In the genomic region with DNA sequence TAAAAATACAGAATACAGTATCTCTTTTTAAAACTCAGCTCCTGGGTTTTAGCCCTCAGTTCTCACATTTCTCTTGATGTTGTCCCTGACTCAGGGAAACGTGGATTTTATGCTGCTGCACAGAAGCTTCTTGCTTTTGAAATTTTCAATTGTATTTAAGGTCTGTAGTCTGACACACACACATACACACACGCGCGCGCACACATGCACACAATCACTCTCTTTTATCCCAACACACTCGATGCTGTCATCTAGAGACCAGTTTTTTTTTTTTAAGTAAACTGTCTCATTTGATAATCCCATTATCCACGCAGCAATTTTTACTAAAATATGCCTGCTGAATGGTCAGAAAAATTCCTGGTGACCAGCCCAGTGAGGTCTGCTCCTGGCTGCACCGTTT, we compare ENCODE assay signal across 15 cellular contexts.
A peak's percentile ranks its signal among the peaks of the same experiment; 100 is the strongest.
DNase-seq lines count a peak whose midpoint lies in the region; ATAC-seq and TF ChIP-seq lines count a peak whose summit lies in the region.
"Had no signal": no experiment of that assay in that cellular context is flagged by ENCODE, and none has a peak within 500 bp of the region (broad histone marks: within the 10 kb centered on the region; RNA-seq: fewer than 3 reads in every experiment).

No MANE protein-coding gene starts in this region.

- peaks cover 45% of the 10 kb centered on the region for H3K36me3 Mint-ChIP-seq in CD4-positive, CD25-positive, alpha-beta regulatory T cell
- H3K36me3 Mint-ChIP-seq in effector memory CD8-positive, alpha-beta T cell (ENCODE audit: insufficient read depth) = peaks cover 54% of the 10 kb centered on the region
- peaks cover 7 to 35% (median 11%) of the 10 kb centered on the region in 5 donors for H3K36me3 Mint-ChIP-seq in naive thymus-derived CD4-positive, alpha-beta T cell

- peaks cover 18 to 41% (median 27%) of the 10 kb centered on the region in 4 donors for H3K4me1 Mint-ChIP-seq in CD4-positive, CD25-positive, alpha-beta regulatory T cell
- peaks cover 8 to 19% of the 10 kb centered on the region in 2 donors for H3K4me1 Mint-ChIP-seq in effector memory CD8-positive, alpha-beta T cell (ENCODE audit: low read depth in 2 of 2)
- H3K4me1 Mint-ChIP-seq in naive thymus-derived CD4-positive, alpha-beta T cell = peaks cover 9 to 51% (median 32%) of the 10 kb centered on the region in 7 donors

- H3K36me3 ChIP-seq in CD4-positive, CD25-positive, alpha-beta regulatory T cell (ENCODE audit: control insufficient read depth, insufficient read depth, low read length) = peaks cover 37% of the 10 kb centered on the region
- H3K36me3 ChIP-seq in naive thymus-derived CD4-positive, alpha-beta T cell (ENCODE audit: control insufficient read depth in 2 of 3, insufficient read depth in 3 of 3, low read length in 3 of 3) = peaks cover 0 to 23% (median 0%) of the 10 kb centered on the region in 3 experiments

- no peaks in the 10 kb centered on the region for H3K27me3 Mint-ChIP-seq in CD4-positive, CD25-positive, alpha-beta regulatory T cell
- H3K27me3 Mint-ChIP-seq in effector memory CD8-positive, alpha-beta T cell = no peaks in the 10 kb centered on the region
- no peaks in the 10 kb centered on the region for H3K27me3 Mint-ChIP-seq in naive thymus-derived CD4-positive, alpha-beta T cell

- intact Hi-C loops in naive thymus-derived CD4-positive, alpha-beta T cell (cut with micrococcal nuclease) = no loop called here

- POLR2A ChIA-PET in naive thymus-derived CD4-positive, alpha-beta T cell (lab: Charles Lee) = interaction anchor here (1.2 kb wide), 1 partner anchor 108 kb away, joined by 3 read pairs; no protein-coding TSS in a partner anchor

- no peaks in the 10 kb centered on the region for H3K4me1 ChIP-seq in CD4-positive, CD25-positive, alpha-beta regulatory T cell (ENCODE audit: control insufficient read depth, insufficient read depth, low read length, poor library complexity, severe bottlenecking)
- no peaks in the 10 kb centered on the region for H3K4me1 ChIP-seq in naive thymus-derived CD4-positive, alpha-beta T cell (ENCODE audit: control insufficient read depth in 2 of 2, insufficient read depth in 2 of 2, low read length in 2 of 2)
- H3K4me1 ChIP-seq: Peyer's patch had no signal

- no peaks in the 10 kb centered on the region for H3K9me3 ChIP-seq in CD4-positive, CD25-positive, alpha-beta regulatory T cell (ENCODE audit: control insufficient read depth in 2 of 2, low read length in 2 of 2)
- H3K9me3 ChIP-seq in naive thymus-derived CD4-positive, alpha-beta T cell (ENCODE audit: control insufficient read depth in 2 of 3, low read length in 3 of 3) = no peaks in the 10 kb centered on the region
- H3K9me3 ChIP-seq: Peyer's patch had no signal

- no peak for ATAC-seq in CD4-positive, CD25-positive, alpha-beta regulatory T cell (ENCODE audit: low read depth in 2 of 2)
- ATAC-seq in effector memory CD8-positive, alpha-beta T cell (replicated peaks) = no peak
- no peak for ATAC-seq in naive thymus-derived CD4-positive, alpha-beta T cell
- ATAC-seq in omental fat pad (ENCODE audit: low FRiP score) (no peak), GM19463 (IDR thresholded peaks at IDR 0.05; ENCODE audit: unreplicated experiment) (no peak)

- no peak overlapping the region for H3K27ac ChIP-seq in CD4-positive, CD25-positive, alpha-beta regulatory T cell (ENCODE audit: insufficient read depth, low read length, poor library complexity, severe bottlenecking)
- no peak overlapping the region for H3K27ac ChIP-seq in naive thymus-derived CD4-positive, alpha-beta T cell (ENCODE audit: low read depth, low read length)
- H3K27ac ChIP-seq: KMS-11, Peyer's patch had no signal

- H3K27me3 ChIP-seq in CD4-positive, CD25-positive, alpha-beta regulatory T cell (ENCODE audit: control insufficient read depth, insufficient read depth, low read length) = no peaks in the 10 kb centered on the region
- H3K27me3 ChIP-seq in naive thymus-derived CD4-positive, alpha-beta T cell (ENCODE audit: control insufficient read depth in 2 of 2, insufficient read depth in 2 of 2, low read length in 2 of 2) = no peaks in the 10 kb centered on the region
- H3K27me3 ChIP-seq: Peyer's patch had no signal

- TF ChIP-seq CTCF in omental fat pad (IDR thresholded peaks at IDR 0.05) = no peak

- CTCF ChIA-PET in naive thymus-derived CD4-positive, alpha-beta T cell (lab: Charles Lee) = interaction anchor here (0.6 kb wide), 1 partner anchor 52 kb away, joined by 3 read pairs; no protein-coding TSS in a partner anchor

- no peaks in the 10 kb centered on the region for H3K9me3 Mint-ChIP-seq in CD4-positive, CD25-positive, alpha-beta regulatory T cell
- no peaks in the 10 kb centered on the region for H3K9me3 Mint-ChIP-seq in effector memory CD8-positive, alpha-beta T cell
- H3K9me3 Mint-ChIP-seq in naive thymus-derived CD4-positive, alpha-beta T cell = no peaks in the 10 kb centered on the region

- DNase-seq in CD4-positive, CD25-positive, alpha-beta regulatory T cell = no peak
- peak; percentile 49 for DNase-seq in NCI-H2227 (lab: John Stamatoyannopoulos, UW; ENCODE audit: unreplicated experiment)
- no peak for DNase-seq in effector memory CD8-positive, alpha-beta T cell
- DNase-seq in naive thymus-derived CD4-positive, alpha-beta T cell = no peak
- DNase-seq in activated CD8-positive, alpha-beta memory T cell treated with anti-CD3 and anti-CD28 coated beads, Interleukin-2, amount 50 U/mL, for 48 hours = no peak
- DNase-seq in omental fat pad (ENCODE audit: low spot score) = no peak
- DNase-seq: ACHN, GF-D8, NCI-H1105, NCI-H187, NCI-H774, Peyer's patch, Right ventricle myocardium superior had no signal

- peak overlapping the region in 2 of 3 donors; percentile 15 to 44 for H3K27ac Mint-ChIP-seq in CD4-positive, CD25-positive, alpha-beta regulatory T cell
- peak overlapping the region; percentile 18 to 89 for H3K27ac Mint-ChIP-seq in effector memory CD8-positive, alpha-beta T cell
- peak overlapping the region in 7 of 9 donors; percentile 28 to 69 (median 53) for H3K27ac Mint-ChIP-seq in naive thymus-derived CD4-positive, alpha-beta T cell

- no peak overlapping the region for H3K4me3 Mint-ChIP-seq in CD4-positive, CD25-positive, alpha-beta regulatory T cell
- no peak overlapping the region for H3K4me3 Mint-ChIP-seq in effector memory CD8-positive, alpha-beta T cell
- no peak overlapping the region for H3K4me3 Mint-ChIP-seq in naive thymus-derived CD4-positive, alpha-beta T cell

- H3K4me3 ChIP-seq in CD4-positive, CD25-positive, alpha-beta regulatory T cell (ENCODE audit: low read depth, low read length) = no peak overlapping the region
- H3K4me3 ChIP-seq in naive thymus-derived CD4-positive, alpha-beta T cell (ENCODE audit: low read length) = no peak overlapping the region
- H3K4me3 ChIP-seq: Peyer's patch had no signal
